In the genomic region with DNA sequence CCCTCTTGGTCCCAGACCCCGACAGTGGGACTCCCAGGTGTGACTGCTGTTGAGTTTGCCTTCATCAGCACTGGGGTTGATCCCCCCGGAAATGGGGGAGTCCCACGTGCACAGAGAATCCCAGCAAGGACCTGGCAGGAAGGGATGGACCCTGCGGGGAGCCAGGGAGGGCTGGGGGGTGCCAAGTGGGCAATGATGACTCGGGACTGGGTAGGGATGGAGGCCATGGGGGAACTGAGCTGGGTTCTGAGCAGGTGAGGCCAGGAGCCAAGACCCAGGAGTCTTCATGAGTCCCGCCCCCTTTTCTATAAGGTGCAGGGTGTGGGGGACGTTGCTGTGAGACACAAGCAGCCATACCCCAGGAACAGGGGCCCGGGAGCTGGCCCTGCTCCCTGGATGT, we compare ENCODE assay signal across 14 cellular contexts.
A peak's percentile ranks its signal among the peaks of the same experiment; 100 is the strongest.
DNase-seq lines count a peak whose midpoint lies in the region; ATAC-seq, FAIRE-seq and TF ChIP-seq lines count a peak whose summit lies in the region.
"Had no signal": no experiment of that assay in that cellular context is flagged by ENCODE, and none has a peak within 500 bp of the region (broad histone marks: within the 10 kb centered on the region; RNA-seq: fewer than 3 reads in every experiment).

No MANE protein-coding gene starts in this region.

- H2BK120ac ChIP-seq in H1 (replicated peaks; ENCODE audit: low read depth, low read length): no peak overlapping the region
- H2BK120ac ChIP-seq in neuronal stem cell (ENCODE audit: low read depth, low read length): no peak overlapping the region

- H3K79me1 ChIP-seq in H1 (ENCODE audit: low read depth, low read length) (no peaks in the 10 kb centered on the region), neuronal stem cell (ENCODE audit: low read depth, low read length) (no peaks in the 10 kb centered on the region)

- H3K18ac ChIP-seq in H1 (ENCODE audit: extremely low read depth, low read length) (no peak overlapping the region), neuronal stem cell (ENCODE audit: low read length) (no peak overlapping the region)

- no peak overlapping the region for H2BK20ac ChIP-seq in H1 (ENCODE audit: low read length)

- no peak for TF ChIP-seq EP300 in H1 (IDR thresholded peaks at IDR 0.05; ENCODE audit: borderline replicate concordance in 1 of 2, low read depth in 2 of 2, low read length in 2 of 2)

- H3K27me3 ChIP-seq in left ventricle myocardium inferior (ENCODE audit: low read depth): peaks cover 54% of the 10 kb centered on the region
- H3K27me3 ChIP-seq in H1 (replicated peaks in 1 of 4; ENCODE audit: control insufficient read depth in 3 of 4, extremely low read depth in 1 of 4, insufficient read depth in 3 of 4, low read length in 3 of 4): no peaks in the 10 kb centered on the region
- H3K27me3 ChIP-seq in neuronal stem cell (ENCODE audit: control insufficient read depth in 3 of 3, insufficient read depth in 3 of 3, low read depth in 1 of 3, low read length in 3 of 3): peaks cover 0 to 26% (median 2%) of the 10 kb centered on the region in 3 experiments

- H4K8ac ChIP-seq in H1 (ENCODE audit: extremely low read depth, insufficient read depth, low read length) (peak overlapping the region; percentile 35; the same call in 1 of the 2 replicates), neuronal stem cell (ENCODE audit: low read depth, low read length) (no peak overlapping the region)

- no peak overlapping the region for H3K4me3 ChIP-seq in left ventricle myocardium inferior
- H3K4me3 ChIP-seq in H1 (ENCODE audit: extremely low read depth in 1 of 4, insufficient read depth in 2 of 4, low read depth in 3 of 4, low read length in 4 of 4): no peak overlapping the region
- no peak overlapping the region for H3K4me3 ChIP-seq in neuronal stem cell (ENCODE audit: low read length in 2 of 2)
- H3K4me3 ChIP-seq: A549, GM23248 had no signal

- H3K4me1 ChIP-seq in left ventricle myocardium inferior (peaks cover 4% of the 10 kb centered on the region), H1 (replicated peaks in 1 of 4; ENCODE audit: control insufficient read depth in 3 of 4, insufficient read depth in 4 of 4, low read length in 3 of 4) (peaks cover 0 to 7% (median 3%) of the 10 kb centered on the region in 4 experiments; a peak in 6 of 7 replicates), neuronal stem cell (ENCODE audit: control insufficient read depth in 2 of 2, insufficient read depth in 1 of 2, low read depth in 1 of 2, low read length in 2 of 2) (peaks cover 5 to 11% of the 10 kb centered on the region in 2 donors)
- H3K4me1 ChIP-seq: A549 had no signal

- no peak for TF ChIP-seq POLR2A in H1 (IDR thresholded peaks at IDR 0.05; ENCODE audit: control extremely low read depth in 1 of 2, low read depth in 2 of 2, low read length in 2 of 2)

- ATAC-seq in left cardiac atrium (no peak), GM18517 (IDR thresholded peaks at IDR 0.05; ENCODE audit: unreplicated experiment) (no peak), natural killer cell (no peak)
- ATAC-seq: A549 had no signal

- H4K91ac ChIP-seq in H1 (replicated peaks; ENCODE audit: insufficient read length, low read length) (no peak overlapping the region), neuronal stem cell (ENCODE audit: low read depth, low read length, poor library complexity) (no peak overlapping the region)

- H3K9me3 Mint-ChIP-seq in natural killer cell: no peaks in the 10 kb centered on the region
- H3K9me3 Mint-ChIP-seq: CD4-positive, CD25-positive, alpha-beta regulatory T cell; H9 had no signal

- H3K36me3 Mint-ChIP-seq in natural killer cell: no peaks in the 10 kb centered on the region
- H3K36me3 Mint-ChIP-seq: CD4-positive, CD25-positive, alpha-beta regulatory T cell had no signal

- H3K27ac ChIP-seq in left ventricle myocardium inferior (replicated peaks) (no peak overlapping the region), H1 (ENCODE audit: low read depth, low read length) (no peak overlapping the region), neuronal stem cell (replicated peaks; ENCODE audit: low read length) (no peak overlapping the region)
- H3K27ac ChIP-seq: A549, GM23248 had no signal

- no peak overlapping the region for H3K4me3 Mint-ChIP-seq in natural killer cell
- H3K4me3 Mint-ChIP-seq: H9 had no signal

- H2AFZ ChIP-seq in H1 (ENCODE audit: low read length) (no peak overlapping the region), neuronal stem cell (ENCODE audit: low read length) (no peak overlapping the region)
- H2AFZ ChIP-seq: GM23248 had no signal

- 89% methylated on average over 8 of the region's 8 CpGs; no CpG with 5 or more reads in 1 of the 2 experiments for WGBS in H1 (ENCODE audit: extremely low coverage in 1 of 2, insufficient coverage in 1 of 2, insufficient read length in 1 of 2, insufficient replicate concordance in 2 of 2, low coverage in 1 of 2, low lambda C conversion rate in 2 of 2, missing lambda C conversion rate in 1 of 2), 2 experiments
- WGBS in neuronal stem cell (ENCODE audit: extremely low coverage in 2 of 2, insufficient read length in 2 of 2, insufficient replicate concordance in 1 of 2), 2 donors: no CpG with 5 or more reads among the region's 8 CpGs

- H4K20me1 ChIP-seq in H1 (replicated peaks in 1 of 2; ENCODE audit: control insufficient read depth in 1 of 2, insufficient read depth in 2 of 2, low read length in 2 of 2): no peaks in the 10 kb centered on the region

- peak; percentile 6 for DNase-seq in left ventricle myocardium inferior
- DNase-seq in left cardiac atrium: no peak
- no peak for DNase-seq in H1 (ENCODE audit: low read depth in 1 of 2, low spot score in 2 of 2)
- no peak for DNase-seq in neuronal stem cell (ENCODE audit: low spot score)
- DNase-seq in HUDEP-2 (lab: John Stamatoyannopoulos, UW; ENCODE audit: unreplicated experiment in 76 of 76): no peak
- DNase-seq in natural killer cell: no peak
- DNase-seq: Calu3; CD4-positive, CD25-positive, alpha-beta regulatory T cell; DMS 273 treated with DMSO at 0.1 percent for 48 hours; GM23248; H9 had no signal

- H3K27ac Mint-ChIP-seq in natural killer cell: no peak overlapping the region
- H3K27ac Mint-ChIP-seq: CD4-positive, CD25-positive, alpha-beta regulatory T cell; H9 had no signal

- H2AK5ac ChIP-seq in H1 (ENCODE audit: low read depth, low read length) (no peak overlapping the region), neuronal stem cell (ENCODE audit: low read depth, low read length) (no peak overlapping the region)

- TF ChIP-seq CTCF in left ventricle myocardium inferior (IDR thresholded peaks at IDR 0.05; ENCODE audit: borderline replicate concordance) (no peak), H1 (IDR thresholded peaks at IDR 0.05; ENCODE audit: control extremely low read depth in 1 of 3, insufficient read depth in 1 of 3, low read depth in 1 of 3, low read length in 3 of 3) (no peak), natural killer cell (IDR thresholded peaks at IDR 0.05) (no peak)

- H3K4me1 Mint-ChIP-seq in natural killer cell: no peaks in the 10 kb centered on the region

- H3K4me2 ChIP-seq in H1 (ENCODE audit: insufficient read depth in 1 of 2, low read depth in 2 of 2, low read length in 2 of 2) (no peak overlapping the region), neuronal stem cell (ENCODE audit: insufficient read depth, low read length, poor library complexity, severe bottlenecking) (no peak overlapping the region)
- H3K4me2 ChIP-seq: A549 had no signal

- H3K36me3 ChIP-seq in left ventricle myocardium inferior (no peaks in the 10 kb centered on the region), H1 (ENCODE audit: control insufficient read depth in 2 of 4, insufficient read depth in 4 of 4, low read length in 3 of 4) (no peaks in the 10 kb centered on the region), neuronal stem cell (replicated peaks in 1 of 2; ENCODE audit: control insufficient read depth in 2 of 2, insufficient read depth in 2 of 2, low read length in 2 of 2) (no peaks in the 10 kb centered on the region)

- no peak overlapping the region for H2BK12ac ChIP-seq in H1 (ENCODE audit: low read depth, low read length)
- no peak overlapping the region for H2BK12ac ChIP-seq in neuronal stem cell (ENCODE audit: low read length)

- TF ChIP-seq RAD21 in H1 (IDR thresholded peaks at IDR 0.05 in 1 of 2, conservative IDR thresholded peaks at IDR 0.05 in 1 of 2; ENCODE audit: low read depth in 2 of 2, low read length in 2 of 2): no peak

- H3K9ac ChIP-seq in H1 (replicated peaks in 1 of 4; ENCODE audit: extremely low read depth in 1 of 4, low read depth in 3 of 4, low read length in 3 of 4) (no peak overlapping the region), neuronal stem cell (ENCODE audit: low read depth, low read length, poor library complexity) (no peak overlapping the region)
- H3K9ac ChIP-seq: GM23248 had no signal

- H2BK15ac ChIP-seq in H1 (ENCODE audit: low read length): no peak overlapping the region
- H2BK15ac ChIP-seq in neuronal stem cell (ENCODE audit: low read length): no peak overlapping the region

- no peak overlapping the region for H2BK5ac ChIP-seq in H1 (ENCODE audit: low read depth, low read length)
- H2BK5ac ChIP-seq in neuronal stem cell (ENCODE audit: low read length): no peak overlapping the region

- H3K4ac ChIP-seq in H1 (replicated peaks; ENCODE audit: insufficient read length, low read depth, low read length) (no peak overlapping the region), neuronal stem cell (ENCODE audit: low read length) (no peak overlapping the region)

- H3K9me3 ChIP-seq in left ventricle myocardium inferior (replicated peaks) (no peaks in the 10 kb centered on the region), H1 (ENCODE audit: insufficient read depth in 2 of 2, low read depth in 1 of 2, low read length in 1 of 2) (no peaks in the 10 kb centered on the region), neuronal stem cell (replicated peaks in 1 of 2; ENCODE audit: control insufficient read depth in 2 of 2, insufficient read depth in 1 of 2, low read depth in 1 of 2, low read length in 2 of 2) (no peaks in the 10 kb centered on the region)
- H3K9me3 ChIP-seq: A549 had no signal

- no peak for FAIRE-seq in H1 (lab: Jason Lieb, UNC)
- FAIRE-seq: A549, HTR-8/SVneo had no signal

- peaks cover 8 to 13% of the 10 kb centered on the region in 2 donors for H3K27me3 Mint-ChIP-seq in natural killer cell (ENCODE audit: low read depth in 2 of 2)
- H3K27me3 Mint-ChIP-seq: CD4-positive, CD25-positive, alpha-beta regulatory T cell had no signal

- no peak overlapping the region for H3K14ac ChIP-seq in H1 (ENCODE audit: insufficient read length)
- H3K14ac ChIP-seq in neuronal stem cell (ENCODE audit: low read length): peak overlapping the region; percentile 3

- H3K79me2 ChIP-seq in H1 (ENCODE audit: control insufficient read depth in 1 of 2, insufficient read depth in 2 of 2, low read length in 2 of 2): no peaks in the 10 kb centered on the region

- no peak overlapping the region for H4K5ac ChIP-seq in H1 (ENCODE audit: insufficient read length, low read depth, low read length)

- intact Hi-C loops in left ventricle myocardium inferior (cut with micrococcal nuclease): no loop called here
- intact Hi-C loops in left cardiac atrium (cut with DNase I): no loop called here
- intact Hi-C loops in natural killer cell (cut with micrococcal nuclease): no loop called here

- CTCF ChIA-PET in H1 (lab: Charles Lee; ENCODE audit: partially characterized antibody): interaction anchor here (0.6 to 1.3 kb wide), 5 partner anchors 18 to 85 kb away, joined by 3 to 4 read pairs (median 3); no protein-coding TSS in a partner anchor

- H3K23me2 ChIP-seq in H1 (ENCODE audit: low read depth, low read length): no peaks in the 10 kb centered on the region

- POLR2A ChIA-PET in H1 (lab: Charles Lee; ENCODE audit: partially characterized antibody): no interaction called here

- no peak overlapping the region for H3K56ac ChIP-seq in H1 (replicated peaks; ENCODE audit: insufficient read length, low read depth, low read length)

- H3K23ac ChIP-seq in H1 (ENCODE audit: insufficient read length): no peak overlapping the region
- no peak overlapping the region for H3K23ac ChIP-seq in neuronal stem cell (ENCODE audit: low read depth, low read length, poor library complexity)
